In the genomic region with DNA sequence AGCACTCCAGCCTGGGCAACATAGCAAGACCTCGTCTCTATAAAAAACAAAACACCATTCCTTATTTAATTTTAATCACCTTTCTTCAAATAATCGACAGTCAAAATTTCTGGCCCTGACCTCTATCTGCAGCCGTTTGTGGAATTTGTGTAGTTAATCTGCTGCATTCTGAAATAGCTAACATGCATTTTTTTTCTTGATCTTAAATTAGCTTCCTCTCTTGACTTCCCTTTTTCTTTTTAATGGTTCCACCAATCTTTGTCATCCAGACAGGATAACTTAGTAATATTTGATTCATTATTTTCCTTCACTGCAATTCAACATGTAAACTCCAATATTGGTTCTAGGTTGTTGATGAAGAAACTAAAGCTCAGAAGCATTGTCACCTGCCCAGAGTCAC, we compare ENCODE assay signal across 18 cellular contexts.
"Had no signal": no experiment of that assay in that cellular context is flagged by ENCODE, and none has a peak within 500 bp of the region (broad histone marks: within the 10 kb centered on the region; RNA-seq: fewer than 3 reads in every experiment).

No MANE protein-coding gene starts in this region.

- H3K9me3 Mint-ChIP-seq: activated naive CD4-positive, alpha-beta T cell treated with anti-CD3 and anti-CD28 coated beads, Interleukin-2, amount 50 U/mL, for 72 hours; activated T-cell treated with anti-CD3 and anti-CD28 coated beads, Interleukin-2, amount 50 U/mL, for 24 hours; central memory CD8-positive, alpha-beta T cell; effector memory CD8-positive, alpha-beta T cell; neural progenitor cell; stimulated activated naive CD8-positive, alpha-beta T cell treated with anti-CD3 and anti-CD28 coated beads, Interleukin-15, Interleukin-2, amounts not matched to agents 100 ng/mL and 50 ng/mL, for 24 hours had no signal

- H3K36me3 Mint-ChIP-seq: activated naive CD4-positive, alpha-beta T cell treated with anti-CD3 and anti-CD28 coated beads, Interleukin-2, amount 50 U/mL, for 72 hours; neural progenitor cell had no signal

- H3K4me3 ChIP-seq: body of pancreas, gastroesophageal sphincter, neural progenitor cell, pancreas, testis had no signal

- H3K27me3 ChIP-seq: body of pancreas, gastroesophageal sphincter, neural progenitor cell, pancreas, testis had no signal

- H3K36me3 ChIP-seq: gastroesophageal sphincter, neural progenitor cell, pancreas had no signal

- H3K27ac Mint-ChIP-seq: activated CD8-positive, alpha-beta memory T cell treated with anti-CD3 and anti-CD28 coated beads, Interleukin-2, amount 10 ng/mL, durations not matched to agents 7 days and 5 days; activated naive CD4-positive, alpha-beta T cell treated with anti-CD3 and anti-CD28 coated beads, Interleukin-2, amount 50 U/mL, for 72 hours; activated T-cell treated with anti-CD3 and anti-CD28 coated beads, Interleukin-2, amount 50 U/mL, for 24 hours; effector memory CD8-positive, alpha-beta T cell; neural progenitor cell; stimulated activated naive CD8-positive, alpha-beta T cell treated with anti-CD3 and anti-CD28 coated beads, Interleukin-15, Interleukin-2, amounts not matched to agents 100 ng/mL and 50 ng/mL, for 24 hours had no signal

- H3K4me1 ChIP-seq: pancreas had no signal

- H3K4me3 Mint-ChIP-seq: activated CD8-positive, alpha-beta memory T cell treated with anti-CD3 and anti-CD28 coated beads, Interleukin-2, amount 10 ng/mL, durations not matched to agents 7 days and 5 days; activated T-cell treated with anti-CD3 and anti-CD28 coated beads, Interleukin-2, amount 50 U/mL, for 24 hours; central memory CD8-positive, alpha-beta T cell; effector memory CD8-positive, alpha-beta T cell; neural progenitor cell; stimulated activated naive CD8-positive, alpha-beta T cell treated with anti-CD3 and anti-CD28 coated beads, Interleukin-15, Interleukin-2, amounts not matched to agents 100 ng/mL and 50 ng/mL, for 24 hours had no signal

- H3K9me3 ChIP-seq: body of pancreas, gastroesophageal sphincter, pancreas, testis had no signal

- H3K27ac ChIP-seq: body of pancreas, epithelial cell of prostate, neural progenitor cell, pancreas, testis had no signal

- DNase-seq: activated CD4-positive, alpha-beta T cell treated with anti-CD3 and anti-CD28 coated beads, Interleukin-2, amount 50 U/mL, for 4 hours; activated CD8-positive, alpha-beta memory T cell treated with anti-CD3 and anti-CD28 coated beads, Interleukin-2, amount 10 ng/mL, durations not matched to agents 7 days and 5 days; activated effector memory CD4-positive, alpha-beta T cell treated with Interleukin-2 at 50 U/mL for 16 hours; activated T-cell treated with anti-CD3 and anti-CD28 coated beads, Interleukin-2, amount 50 U/mL, for 24 hours; amniotic stem cell; body of pancreas; effector memory CD8-positive, alpha-beta T cell; pancreas; stimulated activated CD4-positive, alpha-beta T cell treated with anti-CD3 and anti-CD28 coated beads, Interleukin-2, amount 100 ng/mL, for 48 hours; stimulated activated CD8-positive, alpha-beta memory T cell treated with anti-CD3 and anti-CD28 coated beads, Interleukin-4, amount 100 ng/mL, for 48 hours; testis had no signal

- H3K27me3 Mint-ChIP-seq: activated CD8-positive, alpha-beta memory T cell treated with anti-CD3 and anti-CD28 coated beads, Interleukin-2, amount 10 ng/mL, durations not matched to agents 7 days and 5 days; central memory CD8-positive, alpha-beta T cell; effector memory CD8-positive, alpha-beta T cell; stimulated activated naive CD8-positive, alpha-beta T cell treated with anti-CD3 and anti-CD28 coated beads, Interleukin-15, Interleukin-2, amounts not matched to agents 100 ng/mL and 50 ng/mL, for 24 hours had no signal

- ATAC-seq: activated CD4-positive, CD25-positive, alpha-beta regulatory T cell treated with anti-CD3 and anti-CD28 coated beads, Interleukin-2, amount 50 U/mL, for 24 hours; activated CD8-positive, alpha-beta memory T cell treated with anti-CD3 and anti-CD28 coated beads, Interleukin-2, amount 10 ng/mL, durations not matched to agents 7 days and 5 days; activated naive CD4-positive, alpha-beta T cell treated with anti-CD3 and anti-CD28 coated beads, Interleukin-2, amount 50 U/mL, for 72 hours; body of pancreas; effector memory CD8-positive, alpha-beta T cell; gastroesophageal sphincter had no signal
